Comparison of ENCODE assay signal across 8 cellular contexts in the genomic region with DNA sequence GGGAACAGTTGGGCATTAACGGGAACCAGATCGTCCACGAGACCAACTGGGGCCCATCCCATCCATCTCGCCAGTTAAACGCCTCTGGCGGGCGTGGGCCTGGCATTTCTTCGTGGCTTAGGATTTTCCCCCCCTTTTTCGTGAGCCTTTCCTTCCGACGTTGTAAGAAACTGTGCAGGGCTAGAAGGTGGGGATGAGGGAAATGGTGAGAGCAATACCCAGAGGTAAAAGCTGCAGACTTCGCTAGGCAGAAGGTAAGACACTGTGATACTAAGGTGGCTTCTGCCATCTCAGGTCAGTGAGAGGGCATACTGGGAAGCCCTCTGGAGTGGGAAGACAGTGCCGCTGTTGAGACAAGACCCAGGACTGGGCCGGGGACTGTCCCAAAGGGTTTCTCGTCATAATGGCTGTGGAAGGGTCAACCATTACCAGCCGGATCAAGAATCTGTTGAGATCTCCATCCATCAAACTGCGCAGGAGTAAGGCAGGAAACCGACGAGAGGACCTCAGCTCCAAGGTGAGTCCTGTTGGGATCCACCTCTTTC. TPM values are rescaled to one million over a fixed set of nuclear protein-coding genes. Genes with fewer than 3 reads are reported as not detected.
DNase-seq lines count a peak whose midpoint lies in the region; ATAC-seq and TF ChIP-seq lines count a peak whose summit lies in the region.

No MANE protein-coding gene starts in this region.

- peaks cover 34 to 70% (median 66%) of the 10 kb centered on the region in 4 donors for H3K4me1 Mint-ChIP-seq in naive thymus-derived CD8-positive, alpha-beta T cell

- no peak overlapping the region for H2AFZ ChIP-seq in OCI-LY1 (ENCODE audit: low read length)

- POLR2A ChIA-PET in naive thymus-derived CD8-positive, alpha-beta T cell (lab: Charles Lee) = interaction anchor here (0.5 to 3.7 kb wide), 12 partner anchors 8 to 219 kb away, joined by 3 to 37 read pairs (median 4); partner anchors contain the start of genes JMJD7 and MGA

- H3K9me3 ChIP-seq in OCI-LY1 (ENCODE audit: low read length) (no peaks in the 10 kb centered on the region), ectodermal cell (ENCODE audit: control insufficient read depth, low read length) (no peaks in the 10 kb centered on the region)

- peaks cover 2 to 9% (median 6%) of the 10 kb centered on the region in 3 donors for H3K36me3 Mint-ChIP-seq in naive thymus-derived CD8-positive, alpha-beta T cell

- peak overlapping the region; percentile 77 for H3K4me3 ChIP-seq in OCI-LY1 (ENCODE audit: low read depth, low read length, poor library complexity, severe bottlenecking)
- H3K4me3 ChIP-seq in ectodermal cell (ENCODE audit: insufficient read depth, low read depth, low read length) = peak overlapping the region; percentile 54

- ATAC-seq in GM18907 (IDR thresholded peaks at IDR 0.05; ENCODE audit: unreplicated experiment) (peak; percentile 17), HG02678 (IDR thresholded peaks at IDR 0.05; ENCODE audit: unreplicated experiment) (no peak)
- no peak for ATAC-seq in naive thymus-derived CD8-positive, alpha-beta T cell

- peak overlapping the region; percentile 90 to 99 (median 96) for H3K4me3 Mint-ChIP-seq in naive thymus-derived CD8-positive, alpha-beta T cell

- no peaks in the 10 kb centered on the region for H3F3A ChIP-seq in OCI-LY1 (ENCODE audit: insufficient read depth, low read length)

- peak in 1 of 10 donors; percentile 2 for DNase-seq in naive thymus-derived CD8-positive, alpha-beta T cell
- DNase-seq in NCI-H2029 (lab: John Stamatoyannopoulos, UW) (no peak), AG20443 (ENCODE audit: low spot score) (no peak), posterior vena cava (ENCODE audit: low spot score) (no peak)

- H3K9me2 ChIP-seq in OCI-LY1 (ENCODE audit: low read depth, low read length) = no peaks in the 10 kb centered on the region

- H3K27me3 ChIP-seq in OCI-LY1 (ENCODE audit: insufficient read depth, low read length) = no peaks in the 10 kb centered on the region
- no peaks in the 10 kb centered on the region for H3K27me3 ChIP-seq in ectodermal cell (ENCODE audit: control insufficient read depth, insufficient read depth, low read length, poor library complexity, severe bottlenecking)

- intact Hi-C loops in posterior vena cava (cut with DNase I) = loop anchor here (1.0 to 10.0 kb wide), 4 partner anchors 36 to 282 kb away; no protein-coding TSS in a partner anchor

- H4K20me1 ChIP-seq in OCI-LY1 (ENCODE audit: insufficient read depth, low read length) = no peaks in the 10 kb centered on the region

- H3K9ac ChIP-seq in OCI-LY1 (ENCODE audit: low read length) = peak overlapping the region; percentile 73

- H3K27ac Mint-ChIP-seq in naive thymus-derived CD8-positive, alpha-beta T cell = peak overlapping the region; percentile 64 to 97 (median 92)

- WGBS in ectodermal cell, 2 experiments = 24% methylated on average over 19 of the region's 19 CpGs

- no peaks in the 10 kb centered on the region for H3K9me3 Mint-ChIP-seq in naive thymus-derived CD8-positive, alpha-beta T cell

- no peaks in the 10 kb centered on the region for H3K27me3 Mint-ChIP-seq in naive thymus-derived CD8-positive, alpha-beta T cell

- peak overlapping the region; percentile 79 for H3K27ac ChIP-seq in OCI-LY1 (ENCODE audit: low read depth, low read length, poor library complexity, severe bottlenecking)
- H3K27ac ChIP-seq in ectodermal cell (ENCODE audit: insufficient read depth, low read depth, low read length, poor library complexity, severe bottlenecking) = peak overlapping the region; percentile 89

- H3K36me3 ChIP-seq in OCI-LY1 (ENCODE audit: insufficient read depth, low read length) (no peaks in the 10 kb centered on the region), ectodermal cell (ENCODE audit: control insufficient read depth, insufficient read depth, low read length) (no peaks in the 10 kb centered on the region)

- no peak for TF ChIP-seq CTCF in OCI-LY1 (IDR thresholded peaks at IDR 0.05; ENCODE audit: low read length)

- peaks cover 60% of the 10 kb centered on the region for H3K4me1 ChIP-seq in OCI-LY1 (ENCODE audit: insufficient read depth, low read length, severe bottlenecking)
- H3K4me1 ChIP-seq in ectodermal cell (ENCODE audit: control insufficient read depth, insufficient read depth, low read length) = peaks cover 33% of the 10 kb centered on the region

- H3K4me2 ChIP-seq in OCI-LY1 (ENCODE audit: low read length) = peak overlapping the region; percentile 84

- H3K79me2 ChIP-seq in OCI-LY1 (ENCODE audit: insufficient read depth, low read length) = no peaks in the 10 kb centered on the region; the same call in 1 of the 2 replicates

RNA-seq across cellular contexts. Expression of gene MAPKBP1, which starts 0.7 kb away (rescaled TPM):
- polyA plus RNA-seq in ectodermal cell (2013, experiment 1 of 4) = 20.8 TPM
- polyA plus RNA-seq in ectodermal cell (2013, experiment 2 of 4) = 20.5 TPM
- 17.3 TPM for polyA plus RNA-seq in ectodermal cell (2013, experiment 3 of 4)
- polyA plus RNA-seq in ectodermal cell (2013, experiment 4 of 4) = 19.3 TPM
- total RNA-seq in naive thymus-derived CD8-positive, alpha-beta T cell = 10 to 100 TPM; 36.0 to 39.8 TPM
- 1 to 10 TPM; 1.5 to 4.0 (median 2.4) TPM for polyA plus RNA-seq in naive thymus-derived CD8-positive, alpha-beta T cell
- 10 to 100 TPM; 26.5 to 27.9 TPM for total RNA-seq in posterior vena cava

RNA-seq across cellular contexts. Expression of gene JMJD7, which starts 52.9 kb away (rescaled TPM):
- polyA plus RNA-seq in ectodermal cell (2013, experiment 1 of 4) = 26.2 TPM
- polyA plus RNA-seq in ectodermal cell (2013, experiment 2 of 4) = 24.5 TPM
- polyA plus RNA-seq in ectodermal cell (2013, experiment 3 of 4) = 17.8 TPM
- 19.7 TPM for polyA plus RNA-seq in ectodermal cell (2013, experiment 4 of 4)
- total RNA-seq in naive thymus-derived CD8-positive, alpha-beta T cell = 10 to 100 TPM; 60.2 to 81.4 TPM
- 10 to 100 TPM; 19.1 to 22.6 (median 20.8) TPM for polyA plus RNA-seq in naive thymus-derived CD8-positive, alpha-beta T cell
- 10 to 100 TPM in 1 of 2 donors, 1 to 10 TPM in 1; 4.9 to 13.8 TPM for total RNA-seq in posterior vena cava

Comparison
In these comparisons a context has a peak if more than half of its experiments do, and no peak if none do; other contexts are left out.
1. RNA of gene JMJD7, which starts 52.9 kb away (total RNA-seq): 60.2 to 81.4 TPM in naive thymus-derived CD8-positive, alpha-beta T cell; 4.9 to 13.8 TPM in posterior vena cava; every median in the first group is over 4 times any median in the second.